Comparison of ENCODE assay signal across 1 cellular context in the genomic region with DNA sequence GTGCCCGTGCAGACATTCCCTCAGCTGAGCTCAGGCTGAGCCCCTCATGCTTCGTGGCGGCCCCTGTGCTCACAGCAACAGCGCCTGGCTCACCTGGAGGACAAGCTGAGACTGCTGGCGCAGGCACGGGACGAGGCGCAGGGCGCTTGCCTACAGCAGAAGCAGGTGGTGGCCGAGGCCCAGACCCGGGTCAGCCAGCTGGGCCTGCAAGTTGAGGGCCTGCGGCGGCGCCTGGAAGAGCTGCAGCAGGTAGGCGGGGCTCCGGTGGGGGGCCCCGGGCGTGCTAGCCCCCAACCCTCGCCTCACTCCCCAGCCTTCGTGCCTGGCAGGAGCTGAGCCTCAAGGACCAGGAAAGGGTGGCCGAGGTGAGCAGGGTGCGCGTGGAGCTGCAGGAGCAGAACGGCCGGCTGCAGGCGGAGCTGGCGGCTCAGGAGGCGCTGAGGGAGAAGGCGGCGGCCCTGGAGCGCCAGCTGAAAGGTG.
TF ChIP-seq lines count a peak whose summit lies in the region.

No MANE protein-coding gene starts in this region.

TF ChIP-seq in GM23338, 12 proteins besides CTCF, POLR2A, EP300 and RAD21 (continued from another document):
- TF ChIP-seq ZNF462 (CRISPR knock-in tag; IDR thresholded peaks at IDR 0.05) (no peak), EZH2phosphoT487 (IDR thresholded peaks at IDR 0.05; ENCODE audit: unreplicated experiment) (no peak), CREB1 (CRISPR knock-in tag; IDR thresholded peaks at IDR 0.05; ENCODE audit: low read depth) (no peak), EZH2 (IDR thresholded peaks at IDR 0.05; ENCODE audit: low read depth, unreplicated experiment) (no peak), STAT1 (IDR thresholded peaks at IDR 0.05; ENCODE audit: unreplicated experiment) (no peak)
- TF ChIP-seq, protein P1, sequence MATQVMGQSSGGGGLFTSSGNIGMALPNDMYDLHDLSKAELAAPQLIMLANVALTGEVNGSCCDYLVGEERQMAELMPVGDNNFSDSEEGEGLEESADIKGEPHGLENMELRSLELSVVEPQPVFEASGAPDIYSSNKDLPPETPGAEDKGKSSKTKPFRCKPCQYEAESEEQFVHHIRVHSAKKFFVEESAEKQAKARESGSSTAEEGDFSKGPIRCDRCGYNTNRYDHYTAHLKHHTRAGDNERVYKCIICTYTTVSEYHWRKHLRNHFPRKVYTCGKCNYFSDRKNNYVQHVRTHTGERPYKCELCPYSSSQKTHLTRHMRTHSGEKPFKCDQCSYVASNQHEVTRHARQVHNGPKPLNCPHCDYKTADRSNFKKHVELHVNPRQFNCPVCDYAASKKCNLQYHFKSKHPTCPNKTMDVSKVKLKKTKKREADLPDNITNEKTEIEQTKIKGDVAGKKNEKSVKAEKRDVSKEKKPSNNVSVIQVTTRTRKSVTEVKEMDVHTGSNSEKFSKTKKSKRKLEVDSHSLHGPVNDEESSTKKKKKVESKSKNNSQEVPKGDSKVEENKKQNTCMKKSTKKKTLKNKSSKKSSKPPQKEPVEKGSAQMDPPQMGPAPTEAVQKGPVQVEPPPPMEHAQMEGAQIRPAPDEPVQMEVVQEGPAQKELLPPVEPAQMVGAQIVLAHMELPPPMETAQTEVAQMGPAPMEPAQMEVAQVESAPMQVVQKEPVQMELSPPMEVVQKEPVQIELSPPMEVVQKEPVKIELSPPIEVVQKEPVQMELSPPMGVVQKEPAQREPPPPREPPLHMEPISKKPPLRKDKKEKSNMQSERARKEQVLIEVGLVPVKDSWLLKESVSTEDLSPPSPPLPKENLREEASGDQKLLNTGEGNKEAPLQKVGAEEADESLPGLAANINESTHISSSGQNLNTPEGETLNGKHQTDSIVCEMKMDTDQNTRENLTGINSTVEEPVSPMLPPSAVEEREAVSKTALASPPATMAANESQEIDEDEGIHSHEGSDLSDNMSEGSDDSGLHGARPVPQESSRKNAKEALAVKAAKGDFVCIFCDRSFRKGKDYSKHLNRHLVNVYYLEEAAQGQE (IDR thresholded peaks at IDR 0.05; ENCODE audit: unreplicated experiment), result no peak
